Comparison of ENCODE assay signal across 1 cellular context in genomic region chr7:83796760-83797159, GRCh38.
A peak's percentile ranks its signal among the peaks of the same experiment; 100 is the strongest.
TF ChIP-seq lines count a peak whose summit lies in the region.

No MANE protein-coding gene starts in this region.

TF ChIP-seq in GM12878, 131 proteins besides CTCF, POLR2A, EP300 and RAD21 (continued from another document and continues in another):
- TF ChIP-seq REST (IDR thresholded peaks at IDR 0.05; ENCODE audit: low read depth, low read length) (no peak), CREB1 (IDR thresholded peaks at IDR 0.05; ENCODE audit: low read depth) (0 out of 2 replicates have a peak, but pooled peaks have one; percentile 14), NKRF (conservative IDR thresholded peaks at IDR 0.05) (no peak), TARDBP (IDR thresholded peaks at IDR 0.05; ENCODE audit: borderline replicate concordance) (no peak), ZNF217 (IDR thresholded peaks at IDR 0.05) (0 out of 2 replicates have a peak, but pooled peaks have one; percentile 47), ELK1 (IDR thresholded peaks at IDR 0.05; ENCODE audit: low read depth, low read length) (no peak), SMARCA5 (IDR thresholded peaks at IDR 0.05) (no peak), CHD1 (IDR thresholded peaks at IDR 0.05; ENCODE audit: low read depth, low read length) (no peak), ZNF622 (IDR thresholded peaks at IDR 0.05) (no peak), YBX1 (IDR thresholded peaks at IDR 0.05) (no peak), PAX5 (IDR thresholded peaks at IDR 0.05; ENCODE audit: borderline replicate concordance, low read depth, low read length) (no peak), E2F8 (IDR thresholded peaks at IDR 0.05; ENCODE audit: low read depth, partially characterized antibody) (no peak), CHD2 (IDR thresholded peaks at IDR 0.05; ENCODE audit: borderline replicate concordance, low read depth, low read length) (no peak), ZSCAN29 (IDR thresholded peaks at IDR 0.05) (no peak), HSF1 (IDR thresholded peaks at IDR 0.05; ENCODE audit: low read depth, low read length) (no peak), CEBPZ (IDR thresholded peaks at IDR 0.05; ENCODE audit: low read depth, low read length) (no peak), SPI1 (IDR thresholded peaks at IDR 0.05; ENCODE audit: borderline replicate concordance, insufficient read depth, low read depth, low read length) (peak; percentile 32; the same call in 1 of the 2 replicates), FOXM1 (IDR thresholded peaks at IDR 0.05; ENCODE audit: low read depth, low read length) (0 out of 2 replicates have a peak, but pooled peaks have one; percentile 49), KAT2A (conservative IDR thresholded peaks at IDR 0.05; ENCODE audit: control insufficient read depth, low read depth, low read length) (no peak), NRF1 (conservative IDR thresholded peaks at IDR 0.05; ENCODE audit: low read depth, low read length) (no peak), NFYA (IDR thresholded peaks at IDR 0.05; ENCODE audit: borderline replicate concordance, low read depth, low read length) (no peak), SP1 (IDR thresholded peaks at IDR 0.05; ENCODE audit: low read depth, low read length) (no peak), NR2C2 (IDR thresholded peaks at IDR 0.05; ENCODE audit: borderline replicate concordance, control insufficient read depth, insufficient read length, low read depth) (no peak), SMC3 (IDR thresholded peaks at IDR 0.05; ENCODE audit: borderline replicate concordance, low read length) (no peak), RUNX3 (IDR thresholded peaks at IDR 0.05; ENCODE audit: low read length) (peak; percentile 78), MEF2A (IDR thresholded peaks at IDR 0.05; ENCODE audit: insufficient read depth, low read depth, low read length) (peak; percentile 31; the same call in 1 of the 2 replicates), HDGF (IDR thresholded peaks at IDR 0.05) (no peak), JUNB (IDR thresholded peaks at IDR 0.05) (peak; percentile 85), RB1 (IDR thresholded peaks at IDR 0.05; ENCODE audit: borderline replicate concordance) (no peak; the same call in 1 of the 2 replicates), CBX3 (IDR thresholded peaks at IDR 0.05; ENCODE audit: borderline replicate concordance, low read depth) (no peak), FOS (IDR thresholded peaks at IDR 0.05; ENCODE audit: borderline replicate concordance, extremely low read depth, insufficient read length) (no peak), HDAC2 (IDR thresholded peaks at IDR 0.05) (no peak), SUZ12 (IDR thresholded peaks at IDR 0.05; ENCODE audit: unreplicated experiment) (no peak), CBX5 (IDR thresholded peaks at IDR 0.05; ENCODE audit: low read depth) (0 out of 2 replicates have a peak, but pooled peaks have one; percentile 36), GATAD2B (conservative IDR thresholded peaks at IDR 0.05; ENCODE audit: low read depth) (no peak), USF2 (IDR thresholded peaks at IDR 0.05; ENCODE audit: borderline replicate concordance, low read depth, low read length) (no peak), ZBTB33 (IDR thresholded peaks at IDR 0.05) (no peak), STAT1 (conservative IDR thresholded peaks at IDR 0.05) (no peak), MAX (IDR thresholded peaks at IDR 0.05; ENCODE audit: low read depth, low read length) (no peak), ATF2 (IDR thresholded peaks at IDR 0.05; ENCODE audit: low read length) (peak; percentile 61; the same call in 1 of the 2 replicates), TAF1 (IDR thresholded peaks at IDR 0.05; ENCODE audit: borderline replicate concordance, low read depth, low read length) (no peak), TCF12 (IDR thresholded peaks at IDR 0.05; ENCODE audit: low read depth, low read length) (no peak), ZBED1 (IDR thresholded peaks at IDR 0.05; ENCODE audit: borderline replicate concordance) (no peak), STAT3 (IDR thresholded peaks at IDR 0.05; ENCODE audit: low read depth, low read length) (no peak), SIN3A (IDR thresholded peaks at IDR 0.05; ENCODE audit: low read depth, low read length) (no peak)
